8 cellular contexts compared by ENCODE assay signal in genomic region chr1:176208034-176208433, GRCh38. TPM values are rescaled to one million over a fixed set of nuclear protein-coding genes. Genes with fewer than 3 reads are reported as not detected.
DNase-seq lines count a peak whose midpoint lies in the region; ATAC-seq and TF ChIP-seq lines count a peak whose summit lies in the region.

No MANE protein-coding gene starts in this region.

- H3K27ac ChIP-seq in C4-2B, result peak overlapping the region; percentile 95

- peak overlapping the region; percentile 92 to 97 for H3K27ac Mint-ChIP-seq in effector memory CD8-positive, alpha-beta T cell
- H3K27ac Mint-ChIP-seq in neural crest cell (ENCODE audit: unreplicated experiment), result no peak overlapping the region

- peak overlapping the region; percentile 76 for H3K4me3 ChIP-seq in NB4 (ENCODE audit: low read depth, low read length)

- peak overlapping the region; percentile 89 to 94 for H3K4me3 Mint-ChIP-seq in effector memory CD8-positive, alpha-beta T cell
- H3K4me3 Mint-ChIP-seq in neural crest cell, result peak overlapping the region; percentile 98

- H3K27me3 Mint-ChIP-seq in effector memory CD8-positive, alpha-beta T cell, result no peaks in the 10 kb centered on the region
- H3K27me3 Mint-ChIP-seq in neural crest cell (ENCODE audit: low read depth), result peaks cover 3% of the 10 kb centered on the region

- H3K36me3 Mint-ChIP-seq in effector memory CD8-positive, alpha-beta T cell (ENCODE audit: insufficient read depth), result peaks cover 21% of the 10 kb centered on the region
- H3K36me3 Mint-ChIP-seq in neural crest cell (ENCODE audit: low read depth), result no peaks in the 10 kb centered on the region

- peaks cover 26 to 34% of the 10 kb centered on the region in 2 donors for H3K4me1 Mint-ChIP-seq in effector memory CD8-positive, alpha-beta T cell (ENCODE audit: low read depth in 2 of 2)
- H3K4me1 Mint-ChIP-seq in neural crest cell, result peaks cover 41% of the 10 kb centered on the region

- H3K9me3 Mint-ChIP-seq in effector memory CD8-positive, alpha-beta T cell, result no peaks in the 10 kb centered on the region
- H3K9me3 Mint-ChIP-seq in neural crest cell, result no peaks in the 10 kb centered on the region

- no peak for TF ChIP-seq POLR2A in NB4 (IDR thresholded peaks at IDR 0.05; ENCODE audit: extremely low read depth, insufficient read length)

- TF ChIP-seq CTCF in C4-2B (conservative IDR thresholded peaks at IDR 0.05) (no peak), NB4 (IDR thresholded peaks at IDR 0.05; ENCODE audit: low read depth, low read length) (no peak), neural crest cell (conservative IDR thresholded peaks at IDR 0.05) (no peak)

- DNase-seq in NB4 (ENCODE audit: low read depth) (no peak), neural crest cell (ENCODE audit: low read depth, low spot score) (no peak), mesenteric fat pad (ENCODE audit: low spot score) (no peak)
- no peak for DNase-seq in effector memory CD8-positive, alpha-beta T cell

- no peak for ATAC-seq in effector memory CD8-positive, alpha-beta T cell (replicated peaks)
- no peak for ATAC-seq in HG02798 (IDR thresholded peaks at IDR 0.05; ENCODE audit: poor library complexity, unreplicated experiment)
- no peak for ATAC-seq in GM21367 (IDR thresholded peaks at IDR 0.05; ENCODE audit: unreplicated experiment)
- ATAC-seq in HG03159 (IDR thresholded peaks at IDR 0.05; ENCODE audit: unreplicated experiment), result no peak

RNA-seq across cellular contexts. Expression of gene COP1, which starts 0.9 kb away (rescaled TPM):
- total RNA-seq in neural crest cell (47.1 and 48.4 TPM in 2 replicates), mesenteric fat pad (41.4 TPM)
